33 cellular contexts compared by ENCODE assay signal in the genomic region with DNA sequence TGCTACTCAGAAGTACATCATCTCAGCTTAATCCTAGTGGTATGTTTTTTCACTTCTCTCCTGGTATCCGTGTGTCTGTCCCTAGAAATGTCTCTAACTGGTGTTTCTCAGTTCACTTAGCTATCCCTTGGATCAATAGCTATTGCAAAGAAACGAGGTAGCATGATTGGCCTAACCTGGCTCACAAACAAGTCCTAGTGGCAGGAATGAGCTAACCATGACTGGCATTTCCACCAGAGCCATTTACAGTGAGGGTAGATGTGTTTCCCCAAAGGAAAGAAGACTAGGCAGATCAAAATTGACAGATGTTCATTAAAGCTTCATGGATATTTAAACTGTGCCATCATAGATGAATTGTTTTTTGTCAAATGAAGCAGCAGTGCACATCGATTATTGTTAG.
DNase-seq lines count a peak whose midpoint lies in the region; ATAC-seq and TF ChIP-seq lines count a peak whose summit lies in the region.
"Had no signal": no experiment of that assay in that cellular context is flagged by ENCODE, and none has a peak within 500 bp of the region (broad histone marks: within the 10 kb centered on the region; RNA-seq: fewer than 3 reads in every experiment).

No MANE protein-coding gene starts in this region.

- H3K23ac ChIP-seq in mesendoderm (ENCODE audit: low read length), result no peak overlapping the region

- H3K36me3 ChIP-seq in left ventricle myocardium inferior, result no peaks in the 10 kb centered on the region
- H3K36me3 ChIP-seq in mesendoderm (ENCODE audit: control insufficient read depth, insufficient read depth, low read length), result no peaks in the 10 kb centered on the region
- H3K36me3 ChIP-seq: ascending aorta, neural progenitor cell, prostate gland, SJSA1, vagina had no signal

- H4K5ac ChIP-seq in mesendoderm (ENCODE audit: low read length), result no peak overlapping the region

- TF ChIP-seq CTCF in left ventricle myocardium inferior (IDR thresholded peaks at IDR 0.05; ENCODE audit: borderline replicate concordance) (peak; percentile 25), epithelial cell of proximal tubule (conservative IDR thresholded peaks at IDR 0.05; ENCODE audit: low read depth, low read length) (peak; percentile 20)

- no peak overlapping the region for H3K18ac ChIP-seq in mesendoderm (ENCODE audit: low read length)

- H3K4me1 ChIP-seq in left ventricle myocardium inferior (peaks cover 77% of the 10 kb centered on the region), mesendoderm (ENCODE audit: control insufficient read depth, low read depth, low read length) (no peaks in the 10 kb centered on the region)
- H3K4me1 ChIP-seq: foreskin keratinocyte, prostate gland, SJSA1, vagina had no signal

- ATAC-seq in Right ventricle myocardium superior (ENCODE audit: poor library complexity) (no peak), GM18519 (IDR thresholded peaks at IDR 0.05; ENCODE audit: low FRiP score, unreplicated experiment) (no peak)
- ATAC-seq: foreskin keratinocyte had no signal

- no peaks in the 10 kb centered on the region for H3K79me1 ChIP-seq in mesendoderm (ENCODE audit: low read length)

- H3K56ac ChIP-seq in mesendoderm (ENCODE audit: low read length), result no peak overlapping the region

- H2BK5ac ChIP-seq in mesendoderm (ENCODE audit: low read length), result no peak overlapping the region

- no peak overlapping the region for H3K4me2 ChIP-seq in mesendoderm (ENCODE audit: low read length)
- H3K4me2 ChIP-seq: neural progenitor cell had no signal

- WGBS in mesendoderm (ENCODE audit: extremely low coverage, insufficient coverage, low lambda C conversion rate), result no CpG with 5 or more reads among the region's 3 CpGs

- H3K9ac ChIP-seq in mesendoderm (ENCODE audit: low read length), result no peak overlapping the region
- H3K9ac ChIP-seq: neural progenitor cell had no signal

- H3K27me3 ChIP-seq in left ventricle myocardium inferior (ENCODE audit: low read depth) (no peaks in the 10 kb centered on the region), mesendoderm (ENCODE audit: insufficient read depth, low read length, poor library complexity) (no peaks in the 10 kb centered on the region)
- H3K27me3 ChIP-seq: ascending aorta, neural progenitor cell, SJSA1, testis, vagina had no signal

- H3K9me3 ChIP-seq in left ventricle myocardium inferior (replicated peaks), result no peaks in the 10 kb centered on the region
- H3K9me3 ChIP-seq: ascending aorta, prostate gland, SJSA1, testis, vagina had no signal

- intact Hi-C loops in left ventricle myocardium inferior (cut with micrococcal nuclease), result no loop called here
- intact Hi-C loops in Right ventricle myocardium superior (cut with DNase I), result no loop called here

- H2BK120ac ChIP-seq in mesendoderm (ENCODE audit: low read depth, low read length), result no peak overlapping the region

- H3K4me3 ChIP-seq in left ventricle myocardium inferior, result no peak overlapping the region
- H3K4me3 ChIP-seq in epithelial cell of proximal tubule (ENCODE audit: low read depth, low read length), result no peak overlapping the region
- H3K4me3 ChIP-seq in mesendoderm (ENCODE audit: low read length), result no peak overlapping the region
- H3K4me3 ChIP-seq: ascending aorta, coronary artery, neural progenitor cell, prostate gland, SJSA1, testis, vagina had no signal

- H2AK5ac ChIP-seq in mesendoderm (ENCODE audit: low read length), result no peak overlapping the region

- no peak overlapping the region for H4K8ac ChIP-seq in mesendoderm (ENCODE audit: low read depth, low read length)

- no peak overlapping the region for H3K4ac ChIP-seq in mesendoderm (ENCODE audit: low read depth, low read length)

- H3K79me2 ChIP-seq in mesendoderm (ENCODE audit: control insufficient read depth, insufficient read depth, low read length), result no peaks in the 10 kb centered on the region

- H2BK15ac ChIP-seq in mesendoderm (replicated peaks; ENCODE audit: low read depth), result no peak overlapping the region

- H3K27ac ChIP-seq in left ventricle myocardium inferior (replicated peaks) (peak overlapping the region; percentile 88), mesendoderm (ENCODE audit: low read depth, low read length) (no peak overlapping the region), temporal lobe (ENCODE audit: low read depth, low read length) (peak overlapping the region; percentile 93)
- H3K27ac ChIP-seq: coronary artery, foreskin keratinocyte, neural progenitor cell, prostate gland, SJSA1, testis, vagina had no signal

- no peak for DNase-seq in left ventricle myocardium inferior
- no peak for DNase-seq in Right ventricle myocardium superior
- DNase-seq in epithelial cell of proximal tubule (ENCODE audit: low read depth), result no peak
- DNase-seq in mesendoderm, result peak; percentile 54
- no peak for DNase-seq in hypothalamus (lab: John Stamatoyannopoulos, UW)
- no peak for DNase-seq in C1 segment of cervical spinal cord (lab: John Stamatoyannopoulos, UW)
- DNase-seq: activated CD4-positive, alpha-beta T cell treated with anti-CD3 and anti-CD28 coated beads, Interleukin-2, amount 50 U/mL, for 4 hours; activated gamma-delta T cell treated with Interleukin-2 at 50 U/mL for 16 hours; activated naive CD8-positive, alpha-beta T cell treated with anti-CD3 and anti-CD28 coated beads, Interleukin-2, amount 10 ng/mL, durations not matched to agents 7 days and 5 days; activated T-cell treated with anti-CD3 and anti-CD28 coated beads, Interleukin-2, amount 50 U/mL, for 48 hours; CD4-positive, alpha-beta memory T cell; DND-41; effector memory CD4-positive, alpha-beta T cell; erythroblast; foreskin keratinocyte; GOT3; head of caudate nucleus; KBM-7; NCI-H1092 treated with DMSO at 0.1 percent for 48 hours; NCI-H187; NCI-H2171; NCI-H510A; stimulated activated CD4-positive, alpha-beta T cell treated with anti-CD3 and anti-CD28 coated beads, Interleukin-15, amount 100 ng/mL, for 24 hours; stimulated activated CD4-positive, alpha-beta T cell treated with anti-CD3 and anti-CD28 coated beads, Interleukin-4, amount 100 ng/mL, for 4 hours; testis had no signal
